ENCODE assay signal across 33 cellular contexts in genomic region chr6:40098774-40099173, GRCh38.
"Had no signal": no experiment of that assay in that cellular context is flagged by ENCODE, and none has a peak within 500 bp of the region (broad histone marks: within the 10 kb centered on the region; RNA-seq: fewer than 3 reads in every experiment).

No MANE protein-coding gene starts in this region.

- ATAC-seq: activated naive CD4-positive, alpha-beta T cell treated with anti-CD3 and anti-CD28 coated beads, Interleukin-2, amount 50 U/mL, for 72 hours; activated naive CD8-positive, alpha-beta T cell treated with anti-CD3 and anti-CD28 coated beads, Interleukin-2, amount 50 U/mL, for 24 hours; activated T-cell treated with anti-CD3 and anti-CD28 coated beads, Interleukin-2, amount 50 U/mL, for 4 hours; activated T-cell treated with anti-CD3 and anti-CD28 coated beads, Interleukin-2, amount 50 U/mL, for 72 hours; activated T-helper 17 cell treated with anti-CD3 and anti-CD28 coated beads, Interleukin-2, amount 50 U/mL, for 72 hours; body of pancreas had no signal

- H3K4me3 ChIP-seq: adrenal gland, ascending aorta, body of pancreas, breast epithelium, cardiac muscle cell had no signal

- DNase-seq: activated effector memory CD4-positive, alpha-beta T cell treated with anti-CD3 and anti-CD28 coated beads, Interleukin-2, amount 50 U/mL, for 16 hours; activated effector memory CD4-positive, alpha-beta T cell treated with Interleukin-2 at 50 U/mL for 16 hours; activated gamma-delta T cell; activated gamma-delta T cell treated with Interleukin-2 at 50 U/mL for 16 hours; activated naive CD4-positive, alpha-beta T cell; activated naive CD4-positive, alpha-beta T cell treated with anti-CD3 and anti-CD28 coated beads for 36 hours; activated naive CD4-positive, alpha-beta T cell treated with anti-CD3 and anti-CD28 coated beads, Interleukin-2, amount 10 ng/mL, durations not matched to agents 7 days and 5 days; activated naive CD4-positive, alpha-beta T cell treated with anti-CD3 and anti-CD28 coated beads, Interleukin-2, amount 50 U/mL, for 16 hours; activated naive CD4-positive, alpha-beta T cell treated with Interleukin-2 at 50 U/mL for 16 hours; activated naive CD8-positive, alpha-beta T cell treated with anti-CD3 and anti-CD28 coated beads for 36 hours; activated naive CD8-positive, alpha-beta T cell treated with anti-CD3 and anti-CD28 coated beads, Interleukin-2, amount 10 ng/mL, durations not matched to agents 7 days and 5 days; activated naive CD8-positive, alpha-beta T cell treated with anti-CD3 and anti-CD28 coated beads, Interleukin-2, amount 50 U/mL, for 24 hours; activated T-cell treated with anti-CD3 and anti-CD28 coated beads, Interleukin-2, amount 50 U/mL, for 4 hours; activated T-cell treated with anti-CD3 and anti-CD28 coated beads, Interleukin-2, amount 50 U/mL, for 48 hours; activated T-cell treated with anti-CD3 and anti-CD28 coated beads, Interleukin-2, amount 50 U/mL, for 72 hours; adrenal gland; amniotic stem cell; amygdala; anterior cingulate cortex; aorta; body of pancreas; brain microvascular endothelial cell; caudate nucleus; central memory CD4-positive, alpha-beta T cell; cerebellar nuclear complex had no signal

- H3K27ac ChIP-seq: adrenal gland, ascending aorta, body of pancreas, brain microvascular endothelial cell, breast epithelium, cardiac muscle cell had no signal

- H3K36me3 ChIP-seq: adrenal gland, ascending aorta, brain microvascular endothelial cell, breast epithelium, cardiac muscle cell had no signal

- FAIRE-seq: astrocyte, bronchial epithelial cell, colon had no signal

- H3K4me1 ChIP-seq: adrenal gland, ascending aorta, body of pancreas, breast epithelium had no signal

- H3K27me3 ChIP-seq: adrenal gland, ascending aorta, body of pancreas, brain microvascular endothelial cell, breast epithelium, cardiac muscle cell had no signal

- H3K9me3 ChIP-seq: adrenal gland, ascending aorta, body of pancreas, breast epithelium had no signal
